ENCODE assay signal across 14 cellular contexts in the genomic region with DNA sequence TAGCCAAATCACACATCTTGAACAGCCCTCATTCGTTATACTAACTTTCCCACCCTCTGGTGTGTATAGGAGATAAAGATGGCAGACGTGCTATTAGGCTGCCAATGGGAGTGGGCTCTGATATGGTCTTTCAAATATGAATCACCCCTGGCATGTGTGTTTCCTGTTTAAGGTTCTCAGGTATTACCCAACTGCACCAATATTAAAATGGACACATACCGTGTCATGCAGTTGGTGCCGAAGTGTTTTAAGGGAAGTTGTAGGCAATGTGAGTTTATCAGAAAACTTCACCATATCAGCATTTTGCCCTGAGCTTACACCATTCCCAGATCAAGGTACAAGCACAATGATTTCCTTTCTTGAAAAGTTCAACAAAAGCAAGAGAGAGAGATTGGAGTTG. TPM values are rescaled to one million over a fixed set of nuclear protein-coding genes. Genes with fewer than 3 reads are reported as not detected.
DNase-seq lines count a peak whose midpoint lies in the region; ATAC-seq, FAIRE-seq and TF ChIP-seq lines count a peak whose summit lies in the region.
"Had no signal": no experiment of that assay in that cellular context is flagged by ENCODE, and none has a peak within 500 bp of the region (broad histone marks: within the 10 kb centered on the region; RNA-seq: fewer than 3 reads in every experiment).

No MANE protein-coding gene starts in this region.

- H3K4me3 ChIP-seq in WERI-Rb-1 (ENCODE audit: low read depth, low read length), result no peak overlapping the region
- H3K4me3 ChIP-seq in kidney (ENCODE audit: low read length in 2 of 2), result no peak overlapping the region
- H3K4me3 ChIP-seq: thyroid gland had no signal

- H3K9me3 Mint-ChIP-seq in activated CD8-positive, alpha-beta memory T cell treated with anti-CD3 and anti-CD28 coated beads, Interleukin-2, amount 10 ng/mL, durations not matched to agents 7 days and 5 days (ENCODE audit: low read depth), result no peaks in the 10 kb centered on the region
- no peaks in the 10 kb centered on the region for H3K9me3 Mint-ChIP-seq in activated naive CD8-positive, alpha-beta T cell treated with anti-CD3 and anti-CD28 coated beads, Interleukin-2, amount 50 U/mL, for 24 hours
- H3K9me3 Mint-ChIP-seq in stimulated activated memory B cell treated with anti-CD40 and anti-IgM and Interleukin-4, amounts not matched to agents 10 μg/mL and 1 μg/mL and 100 μg/mL, for 72 hours, result no peaks in the 10 kb centered on the region

- H3K4me3 Mint-ChIP-seq in activated CD8-positive, alpha-beta memory T cell treated with anti-CD3 and anti-CD28 coated beads, Interleukin-2, amount 10 ng/mL, durations not matched to agents 7 days and 5 days, result no peak overlapping the region
- peak overlapping the region; percentile 59 for H3K4me3 Mint-ChIP-seq in activated naive CD8-positive, alpha-beta T cell treated with anti-CD3 and anti-CD28 coated beads, Interleukin-2, amount 50 U/mL, for 24 hours
- peak overlapping the region; percentile 64 for H3K4me3 Mint-ChIP-seq in stimulated activated memory B cell treated with anti-CD40 and anti-IgM and Interleukin-4, amounts not matched to agents 10 μg/mL and 1 μg/mL and 100 μg/mL, for 72 hours

- intact Hi-C loops in kidney (cut with DNase I), result no loop called here

- no peak overlapping the region for H3K9ac ChIP-seq in kidney (ENCODE audit: low read length in 2 of 2)

- FAIRE-seq in kidney (lab: Jason Lieb, UNC), result no peak

- H3K36me3 Mint-ChIP-seq in activated CD8-positive, alpha-beta memory T cell treated with anti-CD3 and anti-CD28 coated beads, Interleukin-2, amount 10 ng/mL, durations not matched to agents 7 days and 5 days, result peaks cover 49% of the 10 kb centered on the region
- H3K36me3 Mint-ChIP-seq in activated naive CD8-positive, alpha-beta T cell treated with anti-CD3 and anti-CD28 coated beads, Interleukin-2, amount 50 U/mL, for 24 hours (ENCODE audit: low read depth), result peaks cover 11% of the 10 kb centered on the region
- H3K36me3 Mint-ChIP-seq in stimulated activated memory B cell treated with anti-CD40 and anti-IgM and Interleukin-4, amounts not matched to agents 10 μg/mL and 1 μg/mL and 100 μg/mL, for 72 hours, result peaks cover 52% of the 10 kb centered on the region

- H3K27me3 ChIP-seq in WERI-Rb-1 (ENCODE audit: insufficient read depth, low read depth, severe bottlenecking), result no peaks in the 10 kb centered on the region
- H3K27me3 ChIP-seq: brain microvascular endothelial cell, thyroid gland had no signal

- ATAC-seq in activated CD8-positive, alpha-beta memory T cell treated with anti-CD3 and anti-CD28 coated beads, Interleukin-2, amount 10 ng/mL, durations not matched to agents 7 days and 5 days, result no peak
- ATAC-seq in activated naive CD8-positive, alpha-beta T cell treated with anti-CD3 and anti-CD28 coated beads, Interleukin-2, amount 50 U/mL, for 24 hours, result no peak
- peak; percentile 64 for ATAC-seq in stimulated activated memory B cell treated with anti-CD40 and anti-IgM and Interleukin-4, amounts not matched to agents 10 μg/mL and 1 μg/mL and 100 μg/mL, for 72 hours
- no peak for ATAC-seq in HG02571 (IDR thresholded peaks at IDR 0.05; ENCODE audit: unreplicated experiment)

- H3K9me3 ChIP-seq in WERI-Rb-1 (ENCODE audit: severe bottlenecking), result no peaks in the 10 kb centered on the region
- no peaks in the 10 kb centered on the region for H3K9me3 ChIP-seq in kidney (ENCODE audit: control insufficient read depth in 1 of 2, low read length in 2 of 2)
- H3K9me3 ChIP-seq: thyroid gland had no signal

- H3K36me3 ChIP-seq in WERI-Rb-1 (no peaks in the 10 kb centered on the region), kidney (ENCODE audit: control insufficient read depth in 1 of 2, insufficient read depth in 2 of 2, low read length in 2 of 2) (no peaks in the 10 kb centered on the region)
- H3K36me3 ChIP-seq: brain microvascular endothelial cell, thyroid gland had no signal

- peak overlapping the region; percentile 69 for H3K27ac Mint-ChIP-seq in activated CD8-positive, alpha-beta memory T cell treated with anti-CD3 and anti-CD28 coated beads, Interleukin-2, amount 10 ng/mL, durations not matched to agents 7 days and 5 days
- H3K27ac Mint-ChIP-seq in activated naive CD8-positive, alpha-beta T cell treated with anti-CD3 and anti-CD28 coated beads, Interleukin-2, amount 50 U/mL, for 24 hours, result peak overlapping the region; percentile 86
- peak overlapping the region; percentile 88 for H3K27ac Mint-ChIP-seq in stimulated activated memory B cell treated with anti-CD40 and anti-IgM and Interleukin-4, amounts not matched to agents 10 μg/mL and 1 μg/mL and 100 μg/mL, for 72 hours

- TF ChIP-seq CTCF in WERI-Rb-1 (IDR thresholded peaks at IDR 0.05; ENCODE audit: low read depth, low read length) (no peak), kidney (IDR thresholded peaks at IDR 0.05; ENCODE audit: borderline replicate concordance, extremely low read depth, insufficient read depth) (no peak)

- peaks cover 85% of the 10 kb centered on the region for H3K4me1 Mint-ChIP-seq in activated CD8-positive, alpha-beta memory T cell treated with anti-CD3 and anti-CD28 coated beads, Interleukin-2, amount 10 ng/mL, durations not matched to agents 7 days and 5 days
- H3K4me1 Mint-ChIP-seq in activated naive CD8-positive, alpha-beta T cell treated with anti-CD3 and anti-CD28 coated beads, Interleukin-2, amount 50 U/mL, for 24 hours, result peaks cover 88% of the 10 kb centered on the region
- peaks cover 86% of the 10 kb centered on the region for H3K4me1 Mint-ChIP-seq in stimulated activated memory B cell treated with anti-CD40 and anti-IgM and Interleukin-4, amounts not matched to agents 10 μg/mL and 1 μg/mL and 100 μg/mL, for 72 hours

- CTCF ChIA-PET in activated CD8-positive, alpha-beta memory T cell treated with anti-CD3 and anti-CD28 coated beads, Interleukin-2, amount 10 ng/mL, durations not matched to agents 7 days and 5 days (lab: Charles Lee), result no interaction called here

- peaks cover 0 to 3% of the 10 kb centered on the region in 2 donors for H3K4me1 ChIP-seq in kidney (ENCODE audit: control insufficient read depth in 1 of 2, insufficient read depth in 1 of 2, low read depth in 1 of 2, low read length in 2 of 2)

- no peak for DNase-seq in activated CD8-positive, alpha-beta memory T cell treated with anti-CD3 and anti-CD28 coated beads, Interleukin-2, amount 10 ng/mL, durations not matched to agents 7 days and 5 days
- no peak for DNase-seq in activated CD8-positive, alpha-beta memory T cell treated with anti-CD3 and anti-CD28 coated beads for 24 hours
- peak; percentile 75 for DNase-seq in NOMO-1 treated with DMSO at 0.1 percent for 48 hours (lab: John Stamatoyannopoulos, UW; ENCODE audit: unreplicated experiment)
- DNase-seq in activated naive CD8-positive, alpha-beta T cell treated with anti-CD3 and anti-CD28 coated beads, Interleukin-2, amount 50 U/mL, for 24 hours, result no peak
- no peak for DNase-seq in WERI-Rb-1
- DNase-seq in kidney, result no peak
- DNase-seq: brain microvascular endothelial cell; effector CD4-positive, alpha-beta T cell; IMR-90; NCI-H1930; thyroid gland had no signal

- no peaks in the 10 kb centered on the region for H3K27me3 Mint-ChIP-seq in activated CD8-positive, alpha-beta memory T cell treated with anti-CD3 and anti-CD28 coated beads, Interleukin-2, amount 10 ng/mL, durations not matched to agents 7 days and 5 days
- H3K27me3 Mint-ChIP-seq in activated naive CD8-positive, alpha-beta T cell treated with anti-CD3 and anti-CD28 coated beads, Interleukin-2, amount 50 U/mL, for 24 hours, result no peaks in the 10 kb centered on the region
- no peaks in the 10 kb centered on the region for H3K27me3 Mint-ChIP-seq in stimulated activated memory B cell treated with anti-CD40 and anti-IgM and Interleukin-4, amounts not matched to agents 10 μg/mL and 1 μg/mL and 100 μg/mL, for 72 hours

- H3K27ac ChIP-seq in WERI-Rb-1 (no peak overlapping the region), kidney (ENCODE audit: low read depth in 2 of 2, low read length in 2 of 2) (no peak overlapping the region)
- H3K27ac ChIP-seq: brain microvascular endothelial cell, thyroid gland, VCaP had no signal

RNA-seq across cellular contexts. Expression of a gene that starts 33.5 kb away (rescaled TPM):
- total RNA-seq in activated CD8-positive, alpha-beta memory T cell treated with anti-CD3 and anti-CD28 coated beads, Interleukin-2, amount 10 ng/mL, durations not matched to agents 7 days and 5 days, result 100 to 1,000 TPM; 123 to 141 TPM
- 23.3 TPM for total RNA-seq in kidney
- 2.0 TPM for polyA plus RNA-seq in kidney (ENCODE audit: insufficient read depth, low read depth, low replicate concordance)
